1 cellular context compared by ENCODE assay signal in the genomic region with DNA sequence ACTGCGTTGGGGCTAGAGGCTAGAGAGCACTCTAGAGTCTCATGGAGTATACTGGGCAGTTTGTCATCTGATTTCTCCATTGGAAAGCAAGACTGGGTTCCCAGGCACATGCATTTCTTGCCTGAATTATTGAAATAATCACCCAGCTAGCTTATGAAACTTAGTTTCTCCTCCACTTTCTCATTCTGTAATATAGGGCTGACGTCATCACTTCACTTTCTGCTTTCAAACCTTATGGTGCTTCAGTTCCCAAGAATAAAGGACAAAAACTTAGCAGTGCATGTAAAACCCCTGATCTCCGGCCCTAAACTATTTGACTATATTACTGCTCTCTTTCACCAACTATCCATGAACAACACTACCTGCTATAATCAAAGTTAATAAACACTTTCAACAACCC.
A peak's percentile ranks its signal among the peaks of the same experiment; 100 is the strongest.
TF ChIP-seq lines count a peak whose summit lies in the region.

No MANE protein-coding gene starts in this region.

TF ChIP-seq in K562, 482 proteins besides CTCF, POLR2A, EP300 and RAD21 (continued from another document):
- TF ChIP-seq PHF8 (IDR thresholded peaks at IDR 0.05; ENCODE audit: borderline replicate concordance, low read length) (no peak), PURB (CRISPR knock-in tag; IDR thresholded peaks at IDR 0.05; ENCODE audit: low read depth) (no peak), JUND (IDR thresholded peaks at IDR 0.05; ENCODE audit: borderline replicate concordance, low read depth, low read length) (no peak), JUND (tag; IDR thresholded peaks at IDR 0.05; ENCODE audit: borderline replicate concordance, low read depth, low read length) (peak; percentile 45; the same call in 1 of the 3 replicates), MYC (IDR thresholded peaks at IDR 0.05; ENCODE audit: low read depth, low read length) (no peak), MYC (CRISPR knock-in tag; IDR thresholded peaks at IDR 0.05; ENCODE audit: borderline replicate concordance, low read depth) (no peak), TCF7L2 (IDR thresholded peaks at IDR 0.05; ENCODE audit: low read depth, low read length) (no peak), RUNX1 (IDR thresholded peaks at IDR 0.05; ENCODE audit: low read depth) (no peak), CSDE1 (IDR thresholded peaks at IDR 0.05) (no peak), NR4A1 (CRISPR knock-in tag; IDR thresholded peaks at IDR 0.05) (no peak), NR4A1 (tag; IDR thresholded peaks at IDR 0.05) (no peak), ATF7 (IDR thresholded peaks at IDR 0.05) (peak; percentile 57), LEF1 (IDR thresholded peaks at IDR 0.05) (no peak), TOE1 (IDR thresholded peaks at IDR 0.05; ENCODE audit: borderline replicate concordance) (no peak), TOE1 (CRISPR knock-in tag; IDR thresholded peaks at IDR 0.05; ENCODE audit: borderline replicate concordance, low read depth) (no peak)
- TF ChIP-seq, protein P1, sequence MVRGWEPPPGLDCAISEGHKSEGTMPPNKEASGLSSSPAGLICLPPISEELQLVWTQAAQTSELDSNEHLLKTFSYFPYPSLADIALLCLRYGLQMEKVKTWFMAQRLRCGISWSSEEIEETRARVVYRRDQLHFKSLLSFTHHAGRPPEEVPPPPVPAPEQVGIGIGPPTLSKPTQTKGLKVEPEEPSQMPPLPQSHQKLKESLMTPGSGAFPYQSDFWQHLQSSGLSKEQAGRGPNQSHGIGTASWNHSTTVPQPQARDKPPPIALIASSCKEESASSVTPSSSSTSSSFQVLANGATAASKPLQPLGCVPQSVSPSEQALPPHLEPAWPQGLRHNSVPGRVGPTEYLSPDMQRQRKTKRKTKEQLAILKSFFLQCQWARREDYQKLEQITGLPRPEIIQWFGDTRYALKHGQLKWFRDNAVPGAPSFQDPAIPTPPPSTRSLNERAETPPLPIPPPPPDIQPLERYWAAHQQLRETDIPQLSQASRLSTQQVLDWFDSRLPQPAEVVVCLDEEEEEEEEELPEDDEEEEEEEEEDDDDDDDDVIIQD (CRISPR knock-in tag; IDR thresholded peaks at IDR 0.05), result no peak
- TF ChIP-seq, protein P2, sequence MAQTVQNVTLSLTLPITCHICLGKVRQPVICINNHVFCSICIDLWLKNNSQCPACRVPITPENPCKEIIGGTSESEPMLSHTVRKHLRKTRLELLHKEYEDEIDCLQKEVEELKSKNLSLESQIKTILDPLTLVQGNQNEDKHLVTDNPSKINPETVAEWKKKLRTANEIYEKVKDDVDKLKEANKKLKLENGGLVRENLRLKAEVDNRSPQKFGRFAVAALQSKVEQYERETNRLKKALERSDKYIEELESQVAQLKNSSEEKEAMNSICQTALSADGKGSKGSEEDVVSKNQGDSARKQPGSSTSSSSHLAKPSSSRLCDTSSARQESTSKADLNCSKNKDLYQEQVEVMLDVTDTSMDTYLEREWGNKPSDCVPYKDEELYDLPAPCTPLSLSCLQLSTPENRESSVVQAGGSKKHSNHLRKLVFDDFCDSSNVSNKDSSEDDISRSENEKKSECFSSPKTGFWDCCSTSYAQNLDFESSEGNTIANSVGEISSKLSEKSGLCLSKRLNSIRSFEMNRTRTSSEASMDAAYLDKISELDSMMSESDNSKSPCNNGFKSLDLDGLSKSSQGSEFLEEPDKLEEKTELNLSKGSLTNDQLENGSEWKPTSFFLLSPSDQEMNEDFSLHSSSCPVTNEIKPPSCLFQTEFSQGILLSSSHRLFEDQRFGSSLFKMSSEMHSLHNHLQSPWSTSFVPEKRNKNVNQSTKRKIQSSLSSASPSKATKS (CRISPR knock-in tag; IDR thresholded peaks at IDR 0.05), result no peak
